ENCODE assay signal across 26 cellular contexts in the genomic region with DNA sequence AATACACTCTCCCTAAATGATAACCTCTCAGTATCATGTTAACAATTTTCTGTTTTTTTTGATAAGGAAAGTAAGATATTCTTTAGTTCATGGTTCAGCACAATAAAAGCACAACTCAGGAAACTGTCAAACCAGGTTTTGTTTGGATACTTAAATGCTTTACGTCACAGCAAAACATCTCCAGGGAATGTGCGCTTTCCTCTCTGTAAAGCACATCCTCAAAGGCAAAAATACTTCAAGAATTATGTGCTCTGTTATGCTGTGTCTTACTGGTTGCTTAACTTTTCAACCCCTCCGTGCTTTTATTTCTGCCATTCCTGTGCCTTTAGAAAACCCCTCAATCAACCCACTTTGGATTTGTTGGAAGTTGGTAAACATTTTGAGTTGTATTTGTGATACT. TPM values are rescaled to one million over a fixed set of nuclear protein-coding genes. Genes with fewer than 3 reads are reported as not detected.
DNase-seq lines count a peak whose midpoint lies in the region; ATAC-seq and TF ChIP-seq lines count a peak whose summit lies in the region.
"Had no signal": no experiment of that assay in that cellular context is flagged by ENCODE, and none has a peak within 500 bp of the region (broad histone marks: within the 10 kb centered on the region; RNA-seq: fewer than 3 reads in every experiment).

No MANE protein-coding gene starts in this region.

- 40 to 64% (median 51%) methylated on average over 3 of the region's 3 CpGs for WGBS in heart left ventricle, 4 donors
- 75 to 76% methylated on average over 3 of the region's 3 CpGs for WGBS in esophagus squamous epithelium, 2 donors

- H3K4me3 Mint-ChIP-seq in nephron = no peak overlapping the region
- H3K4me3 Mint-ChIP-seq: activated CD4-positive, alpha-beta T cell treated with anti-CD3 and anti-CD28 coated beads, Interleukin-2, amount 10 ng/mL, durations not matched to agents 24 days and 14 days; CD8-positive, alpha-beta T cell; central memory CD8-positive, alpha-beta T cell; stimulated activated naive CD8-positive, alpha-beta T cell treated with anti-CD3 and anti-CD28 coated beads, Interleukin-15, amount 100 ng/mL, for 72 hours had no signal

- H3K27me3 Mint-ChIP-seq in nephron (ENCODE audit: low read depth) = no peaks in the 10 kb centered on the region
- H3K27me3 Mint-ChIP-seq: activated CD4-positive, alpha-beta T cell treated with anti-CD3 and anti-CD28 coated beads, Interleukin-2, amount 10 ng/mL, durations not matched to agents 24 days and 14 days; central memory CD8-positive, alpha-beta T cell; stimulated activated naive CD8-positive, alpha-beta T cell treated with anti-CD3 and anti-CD28 coated beads, Interleukin-15, amount 100 ng/mL, for 72 hours had no signal

- peaks cover 19% of the 10 kb centered on the region for H3K36me3 Mint-ChIP-seq in nephron (ENCODE audit: low read depth)

- TF ChIP-seq CTCF in heart left ventricle (IDR thresholded peaks at IDR 0.05) (no peak), fibroblast of the aortic adventitia (IDR thresholded peaks at IDR 0.05; ENCODE audit: insufficient read depth, low read length) (no peak), nephron (IDR thresholded peaks at IDR 0.05; ENCODE audit: unreplicated experiment in 3 of 3) (no peak), breast epithelium (IDR thresholded peaks at IDR 0.05) (no peak), esophagus squamous epithelium (IDR thresholded peaks at IDR 0.05) (no peak)

- H3K27ac Mint-ChIP-seq in nephron = peak overlapping the region in 2 of 3 experiments; percentile 38 to 53
- H3K27ac Mint-ChIP-seq: activated CD4-positive, alpha-beta T cell treated with anti-CD3 and anti-CD28 coated beads, Interleukin-2, amount 10 ng/mL, durations not matched to agents 24 days and 14 days; CD8-positive, alpha-beta T cell; stimulated activated naive CD8-positive, alpha-beta T cell treated with anti-CD3 and anti-CD28 coated beads, Interleukin-15, amount 100 ng/mL, for 72 hours had no signal

- no peaks in the 10 kb centered on the region for H3K27me3 ChIP-seq in heart left ventricle
- H3K27me3 ChIP-seq in breast epithelium = no peaks in the 10 kb centered on the region
- H3K27me3 ChIP-seq in esophagus squamous epithelium = no peaks in the 10 kb centered on the region
- H3K27me3 ChIP-seq: tibial artery had no signal

- peak in 1 of 5 donors; percentile 36 for DNase-seq in heart left ventricle
- DNase-seq in Right ventricle myocardium superior = no peak
- peak; percentile 69 for DNase-seq in fibroblast of the aortic adventitia (ENCODE audit: low read depth)
- DNase-seq in NCI-H446 (lab: John Stamatoyannopoulos, UW) = no peak
- DNase-seq in breast epithelium (ENCODE audit: low spot score in 2 of 2) = no peak
- DNase-seq in esophagus squamous epithelium (lab: John Stamatoyannopoulos, UW) = no peak
- DNase-seq: 8988T; activated CD4-positive, alpha-beta T cell treated with anti-CD3 and anti-CD28 coated beads, Interleukin-2, amount 10 ng/mL, durations not matched to agents 24 days and 14 days; activated naive CD4-positive, alpha-beta T cell treated with Interleukin-2 at 50 U/mL for 16 hours; activated T-cell treated with anti-CD3 and anti-CD28 coated beads, Interleukin-2, amount 50 U/mL, for 48 hours; AML-193; amniotic stem cell; CD8-positive, alpha-beta T cell; DMS153; GM23248; mammary epithelial cell; NCI-H2081 treated with DMSO at 0.1 percent for 48 hours; NCI-H345; NCI-H774; nucleus accumbens; stimulated activated naive CD8-positive, alpha-beta T cell treated with anti-CD3 and anti-CD28 coated beads, Interleukin-15, amount 100 ng/mL, for 72 hours; tibial artery; WERI-Rb-1 had no signal

- H3K9me3 Mint-ChIP-seq in nephron = peaks cover 13% of the 10 kb centered on the region
- H3K9me3 Mint-ChIP-seq: central memory CD8-positive, alpha-beta T cell; stimulated activated naive CD8-positive, alpha-beta T cell treated with anti-CD3 and anti-CD28 coated beads, Interleukin-15, amount 100 ng/mL, for 72 hours had no signal

- H3K4me1 Mint-ChIP-seq in nephron = peaks cover 17% of the 10 kb centered on the region

- H3K27ac ChIP-seq in heart left ventricle (peak overlapping the region in 8 of 12 donors; percentile 4 to 70 (median 36)), breast epithelium (no peak overlapping the region), esophagus squamous epithelium (no peak overlapping the region)
- H3K27ac ChIP-seq: tibial artery, WERI-Rb-1 had no signal

- H3K4me1 ChIP-seq in heart left ventricle (peaks cover 0 to 32% (median 11%) of the 10 kb centered on the region in 12 donors), breast epithelium (no peaks in the 10 kb centered on the region), esophagus squamous epithelium (peaks cover 0 to 12% (median 0%) of the 10 kb centered on the region in 3 donors)

- intact Hi-C loops in heart left ventricle (cut with DNase I) (no loop called here), Right ventricle myocardium superior (cut with DNase I) (no loop called here), breast epithelium (cut with DNase I; ENCODE audit: low total_unique reads) (no loop called here), esophagus squamous epithelium (cut with DNase I) (no loop called here)

- ATAC-seq in heart left ventricle (peak in 2 of 4 donors; percentile 55 to 92), Right ventricle myocardium superior (ENCODE audit: poor library complexity) (no peak), GM18502 (IDR thresholded peaks at IDR 0.05; ENCODE audit: poor library complexity, unreplicated experiment) (no peak)
- ATAC-seq: CD8-positive, alpha-beta T cell had no signal

- H3K36me3 ChIP-seq in heart left ventricle = no peaks in the 10 kb centered on the region
- no peaks in the 10 kb centered on the region for H3K36me3 ChIP-seq in breast epithelium
- no peaks in the 10 kb centered on the region for H3K36me3 ChIP-seq in esophagus squamous epithelium
- H3K36me3 ChIP-seq: tibial artery, WERI-Rb-1 had no signal

- H3K4me3 ChIP-seq in heart left ventricle (no peak overlapping the region), fibroblast of the aortic adventitia (ENCODE audit: low read depth, low read length) (no peak overlapping the region), breast epithelium (no peak overlapping the region), esophagus squamous epithelium (no peak overlapping the region)
- H3K4me3 ChIP-seq: GM23248, tibial artery had no signal

- TF ChIP-seq POLR2A in heart left ventricle (IDR thresholded peaks at IDR 0.05) (no peak), breast epithelium (IDR thresholded peaks at IDR 0.05) (no peak), esophagus squamous epithelium (IDR thresholded peaks at IDR 0.05) (no peak)

- H3K9me3 ChIP-seq in heart left ventricle (peaks cover 0 to 9% (median 0%) of the 10 kb centered on the region in 12 donors), breast epithelium (no peaks in the 10 kb centered on the region), esophagus squamous epithelium (peaks cover 0 to 3% (median 0%) of the 10 kb centered on the region in 3 donors)
- H3K9me3 ChIP-seq: tibial artery had no signal

RNA-seq across cellular contexts. Expression of a gene that starts 27.8 kb away (rescaled TPM):
- total RNA-seq in heart left ventricle = 10 to 100 TPM in 5 of 9 donors, 1 to 10 TPM in 4; 7.5 to 12.4 (median 10.7) TPM
- 10 to 100 TPM in 1 of 2 donors, 1 to 10 TPM in 1; 3.1 to 10.1 TPM for polyA plus RNA-seq in heart left ventricle
- total RNA-seq in Right ventricle myocardium superior = 11.1 TPM
- 27.5 and 102 TPM in 2 replicates for total RNA-seq in fibroblast of the aortic adventitia (ENCODE audit: low replicate concordance)
- 10 to 100 TPM; 16.8 to 30.1 (median 29.8) TPM for total RNA-seq in breast epithelium
- 10 to 100 TPM in 1 of 4 donors, 1 to 10 TPM in 3; 5.5 to 18.9 (median 7.5) TPM for total RNA-seq in esophagus squamous epithelium

RNA-seq across cellular contexts. Expression of a gene that starts 33.4 kb away (rescaled TPM):
- total RNA-seq in heart left ventricle = 10 to 100 TPM in 8 of 9 donors, 1 to 10 TPM in 1; 9.7 to 22.7 (median 14.5) TPM
- polyA plus RNA-seq in heart left ventricle = 1 to 10 TPM; 2.0 to 7.5 TPM
- total RNA-seq in Right ventricle myocardium superior = 11.3 TPM
- total RNA-seq in fibroblast of the aortic adventitia (ENCODE audit: low replicate concordance) = 34.7 and 74.3 TPM in 2 replicates
- 10 to 100 TPM; 36.6 to 42.4 (median 38.0) TPM for total RNA-seq in breast epithelium
- total RNA-seq in esophagus squamous epithelium = 10 to 100 TPM; 14.6 to 34.0 (median 20.0) TPM

Comparison
In these comparisons a context has a peak if more than half of its experiments do, and no peak if none do; other contexts are left out.
1. H3K27ac ChIP-seq: peak in heart left ventricle (8 of 12); none in breast epithelium (0 of 2) and esophagus squamous epithelium (0 of 4).